In genomic region chr2:127479219-127479825, GRCh38 we compare ENCODE assay signal across 8 cellular contexts. TPM values are rescaled to one million over a fixed set of nuclear protein-coding genes. Genes with fewer than 3 reads are reported as not detected.
DNase-seq lines count a peak whose midpoint lies in the region; ATAC-seq, FAIRE-seq and TF ChIP-seq lines count a peak whose summit lies in the region.

No MANE protein-coding gene starts in this region.

- H3K27me3 ChIP-seq in DND-41 (ENCODE audit: insufficient read depth, low read length, poor library complexity) (no peaks in the 10 kb centered on the region), HepG2 (ENCODE audit: control insufficient read depth in 1 of 2, insufficient read depth in 2 of 2, low read length in 2 of 2) (no peaks in the 10 kb centered on the region)

- H3K4me1 ChIP-seq in DND-41 (ENCODE audit: insufficient read depth, low read length): no peaks in the 10 kb centered on the region
- peaks cover 19% of the 10 kb centered on the region; the same call in 1 of the 2 replicates for H3K4me1 ChIP-seq in HepG2 (ENCODE audit: insufficient read depth, low read length)

- FAIRE-seq in HepG2 (lab: Jason Lieb, UNC): peak; percentile 58

- H2AFZ ChIP-seq in DND-41 (ENCODE audit: low read depth, low read length) (no peak overlapping the region), HepG2 (ENCODE audit: low read length) (no peak overlapping the region)

- H3K4me2 ChIP-seq in DND-41 (ENCODE audit: insufficient read depth, low read length) (no peak overlapping the region), HepG2 (ENCODE audit: low read depth, low read length) (no peak overlapping the region)

- no peak for TF ChIP-seq POLR2A in HepG2 (IDR thresholded peaks at IDR 0.05; ENCODE audit: insufficient read depth in 1 of 2, low read depth in 2 of 2, low read length in 2 of 2)

- TF ChIP-seq EP300 in HepG2 (IDR thresholded peaks at IDR 0.05; ENCODE audit: low read depth in 2 of 2, low read length in 2 of 2) (no peak), HepG2 (CRISPR knock-in tag; IDR thresholded peaks at IDR 0.05; ENCODE audit: borderline replicate concordance) (no peak)

- no peaks in the 10 kb centered on the region for H3K9me3 Mint-ChIP-seq in central memory CD8-positive, alpha-beta T cell

- WGBS in HepG2 (ENCODE audit: low lambda C conversion rate): 91% methylated on average over 5 of the region's 5 CpGs

- peaks cover 11% of the 10 kb centered on the region for H4K20me1 ChIP-seq in DND-41 (ENCODE audit: insufficient read depth, low read length)
- no peaks in the 10 kb centered on the region for H4K20me1 ChIP-seq in HepG2 (ENCODE audit: insufficient read depth, low read length)

- peak; percentile 88 for ATAC-seq in DND-41 (ENCODE audit: insufficient read depth, low read depth)
- peak; percentile 32 for ATAC-seq in central memory CD8-positive, alpha-beta T cell (replicated peaks; ENCODE audit: extremely low read depth, poor library complexity, severe bottlenecking)
- peak; percentile 86 for ATAC-seq in HepG2
- ATAC-seq in GM21825 (IDR thresholded peaks at IDR 0.05; ENCODE audit: unreplicated experiment): no peak
- no peak for ATAC-seq in HG02571 (IDR thresholded peaks at IDR 0.05; ENCODE audit: unreplicated experiment)

- BruUV-seq in HepG2 (replicated peaks; lab: Mats Ljungman, UMichigan): TSS peak; percentile 28

- no peak overlapping the region for H3K27ac Mint-ChIP-seq in central memory CD8-positive, alpha-beta T cell (ENCODE audit: low read depth)

- H3K4me3 ChIP-seq in DND-41 (ENCODE audit: low read depth in 1 of 2, low read length in 2 of 2) (no peak overlapping the region), HepG2 (replicated peaks in 1 of 3; ENCODE audit: insufficient read depth in 1 of 3, low read depth in 2 of 3, low read length in 3 of 3) (no peak overlapping the region)

- peaks cover 7% of the 10 kb centered on the region for H3K9me3 ChIP-seq in DND-41 (ENCODE audit: insufficient read depth, low read length, severe bottlenecking)
- H3K9me3 ChIP-seq in HepG2 (ENCODE audit: low read length): no peaks in the 10 kb centered on the region

- H3K79me2 ChIP-seq in DND-41 (ENCODE audit: insufficient read depth, low read length) (no peaks in the 10 kb centered on the region), HepG2 (ENCODE audit: insufficient read depth, low read length) (no peaks in the 10 kb centered on the region)

- in situ Hi-C loops in HepG2 (cut with HindIII; ENCODE audit: extremely low pct_ligation_motif_present, low pct_unique_long_range_greater_than_20kb): loop anchor here (5.0 kb wide), 1 partner anchor 282 kb away; no protein-coding TSS in a partner anchor

- TF ChIP-seq CTCF in DND-41 (IDR thresholded peaks at IDR 0.05; ENCODE audit: borderline replicate concordance, extremely low read depth, low read length, poor library complexity, severe bottlenecking) (peak; percentile 83), HepG2 (CRISPR knock-in tag; IDR thresholded peaks at IDR 0.05) (peak; percentile 85)

- CTCF ChIA-PET in HepG2 (lab: Yijun Ruan, JAX; ENCODE audit: low intra/inter-chr PET ratio, low total read pairs): interaction anchor here (1.1 to 3.8 kb wide), 6 partner anchors 26 to 282 kb away, joined by 3 to 54 read pairs (median 10); no protein-coding TSS in a partner anchor

- H3K36me3 Mint-ChIP-seq in central memory CD8-positive, alpha-beta T cell (ENCODE audit: insufficient read depth): peaks cover 35% of the 10 kb centered on the region

- DNase-seq in DND-41 (no peak), HS-5 (ENCODE audit: low read depth) (peak; percentile 23), NCI-H82 treated with DMSO at 0.1 percent for 48 hours (lab: John Stamatoyannopoulos, UW; ENCODE audit: unreplicated experiment) (peak; percentile 60), HepG2 (ENCODE audit: low spot score) (peak; percentile 73)
- DNase-seq in central memory CD8-positive, alpha-beta T cell (ENCODE audit: low spot score in 2 of 2): no peak
- no peak for DNase-seq in stimulated activated naive CD4-positive, alpha-beta T cell treated with Interleukin-2 at 50 U/mL for 16 hours (lab: John Stamatoyannopoulos, UW)

- H3K4me1 Mint-ChIP-seq in central memory CD8-positive, alpha-beta T cell: peaks cover 6% of the 10 kb centered on the region

- POLR2A ChIA-PET in HepG2 (lab: Yijun Ruan, JAX): interaction anchor here (0.9 to 2.7 kb wide), 6 partner anchors 24 to 282 kb away, joined by 3 to 17 read pairs (median 4); partner anchors contain the start of gene IWS1

- H3K27ac ChIP-seq in DND-41 (ENCODE audit: low read length) (no peak overlapping the region), HepG2 (ENCODE audit: extremely low read length, insufficient read depth, low read length) (no peak overlapping the region)

- intact Hi-C loops in HepG2 (cut with micrococcal nuclease; ENCODE audit: unreplicated experiment): loop anchor here (1.0 kb wide), 4 partner anchors 26 to 281 kb away; no protein-coding TSS in a partner anchor

- no peak overlapping the region for H3K4me3 Mint-ChIP-seq in central memory CD8-positive, alpha-beta T cell

- H3K36me3 ChIP-seq in DND-41 (ENCODE audit: insufficient read depth, low read length): peaks cover 54% of the 10 kb centered on the region
- peaks cover 9 to 40% of the 10 kb centered on the region in 2 experiments for H3K36me3 ChIP-seq in HepG2 (replicated peaks in 1 of 2; ENCODE audit: control insufficient read depth in 1 of 2, insufficient read depth in 2 of 2, low read length in 2 of 2)

- H3K9ac ChIP-seq in DND-41 (ENCODE audit: low read depth, low read length) (no peak overlapping the region), HepG2 (ENCODE audit: insufficient read depth, low read depth, low read length) (no peak overlapping the region)

- no peaks in the 10 kb centered on the region for H3K27me3 Mint-ChIP-seq in central memory CD8-positive, alpha-beta T cell

- TF ChIP-seq RAD21 in HepG2 (CRISPR knock-in tag; IDR thresholded peaks at IDR 0.05): peak; percentile 87

TF ChIP-seq in HepG2, 621 proteins besides CTCF, POLR2A, EP300 and RAD21 (continues in another document):
- TF ChIP-seq PAF1 (CRISPR knock-in tag; IDR thresholded peaks at IDR 0.05): 0 out of 2 replicates have a peak, but pooled peaks have one; percentile 35
- no peak for TF ChIP-seq ZMYM4 (CRISPR knock-in tag; IDR thresholded peaks at IDR 0.05)
- no peak for TF ChIP-seq SYNCRIP (IDR thresholded peaks at IDR 0.05; ENCODE audit: insufficient read depth, low read depth, low read length)
- TF ChIP-seq ELF3 (CRISPR knock-in tag; IDR thresholded peaks at IDR 0.05): 0 out of 2 replicates have a peak, but pooled peaks have one; percentile 23
- TF ChIP-seq NR2F2 (IDR thresholded peaks at IDR 0.05; ENCODE audit: borderline replicate concordance, low read depth): no peak

RNA-seq across cellular contexts. Expression of gene IWS1, which starts 47.0 kb away (rescaled TPM):
- total RNA-seq in HepG2 (2016; rRNA removed; fragmentation: Illumina TruSeq; extraction: Trizol): 62.3 and 90.2 TPM in 2 replicates
- 6.7 and 7.7 TPM in 2 replicates for total RNA-seq in HepG2 (2016; cell fraction: cytosol; rRNA removed; fragmentation: Illumina TruSeq; extraction: Trizol; ENCODE audit: low read depth)
- total RNA-seq in HepG2 (2016; cell fraction: insoluble cytoplasmic fraction; rRNA removed; fragmentation: Illumina TruSeq; extraction: Trizol): 62.9 and 85.5 TPM in 2 replicates
- total RNA-seq in HepG2 (2016; cell fraction: membrane; rRNA removed; fragmentation: Illumina TruSeq; extraction: Trizol): 17.1 and 18.1 TPM in 2 replicates
- 52.7 and 54.8 TPM in 2 replicates for total RNA-seq in HepG2 (2016; cell fraction: nucleus; rRNA removed; fragmentation: Illumina TruSeq; extraction: Trizol)
- polyA plus RNA-seq in HepG2 (2011; rRNA removed): 25.7 and 28.9 TPM in 2 replicates
- polyA plus RNA-seq in HepG2 (2011; cell fraction: cytosol; rRNA removed): 16.1 and 24.8 TPM in 2 replicates
- polyA plus RNA-seq in HepG2 (2011; cell fraction: nucleus; rRNA removed): 17.9 and 22.5 TPM in 2 replicates
- 43.1 and 48.6 TPM in 2 replicates for polyA plus RNA-seq in HepG2 (2012)
- 4.3 and 4.7 TPM in 2 replicates for polyA plus RNA-seq in HepG2 (2016; cell fraction: cytosol; fragmentation: Illumina TruSeq; extraction: Trizol; ENCODE audit: low read depth)
- polyA plus RNA-seq in HepG2 (2016; cell fraction: insoluble cytoplasmic fraction; fragmentation: Illumina TruSeq; extraction: Trizol; ENCODE audit: low read depth): 87.1 and 88.3 TPM in 2 replicates
- 9.9 and 10.2 TPM in 2 replicates for polyA plus RNA-seq in HepG2 (2016; cell fraction: membrane; fragmentation: Illumina TruSeq; extraction: Trizol; ENCODE audit: low read depth)
- polyA plus RNA-seq in HepG2 (2016; cell fraction: nucleus; fragmentation: Illumina TruSeq; extraction: Trizol; ENCODE audit: insufficient read depth, low read depth): 60.9 and 64.3 TPM in 2 replicates
- polyA minus RNA-seq in HepG2 (2011; rRNA and poly(A)+ RNA removed; ENCODE audit: low replicate concordance): 7.4 and 11.6 TPM in 2 replicates
- 28.7 and 30.0 TPM in 2 replicates for polyA minus RNA-seq in HepG2 (2011; cell fraction: cytosol; rRNA and poly(A)+ RNA removed)
- polyA minus RNA-seq in HepG2 (2011; cell fraction: nucleus; rRNA and poly(A)+ RNA removed): 43.5 and 63.2 TPM in 2 replicates

RNA-seq across cellular contexts. Expression of gene MYO7B, which starts 56.2 kb away (rescaled TPM):
- not detected in 2 replicates for total RNA-seq in HepG2 (2016; rRNA removed; fragmentation: Illumina TruSeq; extraction: Trizol)
- total RNA-seq in HepG2 (2016; cell fraction: cytosol; rRNA removed; fragmentation: Illumina TruSeq; extraction: Trizol; ENCODE audit: low read depth): not detected in 2 replicates
- total RNA-seq in HepG2 (2016; cell fraction: insoluble cytoplasmic fraction; rRNA removed; fragmentation: Illumina TruSeq; extraction: Trizol): not detected in 2 replicates
- total RNA-seq in HepG2 (2016; cell fraction: membrane; rRNA removed; fragmentation: Illumina TruSeq; extraction: Trizol): not detected in 2 replicates
- not detected in 2 replicates for total RNA-seq in HepG2 (2016; cell fraction: nucleus; rRNA removed; fragmentation: Illumina TruSeq; extraction: Trizol)
- 0.03 TPM in 1 of 2 replicates, not detected in the other for polyA plus RNA-seq in HepG2 (2011; rRNA removed)
- polyA plus RNA-seq in HepG2 (2011; cell fraction: cytosol; rRNA removed): 0.01 TPM in 1 of 2 replicates, not detected in the other
- polyA plus RNA-seq in HepG2 (2011; cell fraction: nucleus; rRNA removed): 0.11 and 0.12 TPM in 2 replicates
- not detected in 2 replicates for polyA plus RNA-seq in HepG2 (2012)
- polyA plus RNA-seq in HepG2 (2016; cell fraction: cytosol; fragmentation: Illumina TruSeq; extraction: Trizol; ENCODE audit: low read depth): not detected in 2 replicates
- polyA plus RNA-seq in HepG2 (2016; cell fraction: insoluble cytoplasmic fraction; fragmentation: Illumina TruSeq; extraction: Trizol; ENCODE audit: low read depth): not detected in 2 replicates
- not detected in 2 replicates for polyA plus RNA-seq in HepG2 (2016; cell fraction: membrane; fragmentation: Illumina TruSeq; extraction: Trizol; ENCODE audit: low read depth)
- not detected in 2 replicates for polyA plus RNA-seq in HepG2 (2016; cell fraction: nucleus; fragmentation: Illumina TruSeq; extraction: Trizol; ENCODE audit: insufficient read depth, low read depth)
- polyA minus RNA-seq in HepG2 (2011; rRNA and poly(A)+ RNA removed; ENCODE audit: low replicate concordance): 0.02 TPM in 1 of 2 replicates, not detected in the other
- polyA minus RNA-seq in HepG2 (2011; cell fraction: cytosol; rRNA and poly(A)+ RNA removed): not detected in 2 replicates
- not detected in 2 replicates for polyA minus RNA-seq in HepG2 (2011; cell fraction: nucleus; rRNA and poly(A)+ RNA removed)

Comparison
In these comparisons a context has a peak if more than half of its experiments do, and no peak if none do; other contexts are left out.
1. ATAC-seq: peak in DND-41 (single experiment), central memory CD8-positive, alpha-beta T cell (single experiment) and HepG2 (single experiment); none in GM21825 (single experiment) and HG02571 (single experiment).
2. DNase-seq: peak in HS-5 (single experiment), NCI-H82 treated with DMSO at 0.1 percent for 48 hours (single experiment) and HepG2 (single experiment); none in DND-41 (single experiment), central memory CD8-positive, alpha-beta T cell (0 of 2) and stimulated activated naive CD4-positive, alpha-beta T cell treated with Interleukin-2 at 50 U/mL for 16 hours (single experiment).